Comparison of ENCODE assay signal across 20 cellular contexts in the genomic region with DNA sequence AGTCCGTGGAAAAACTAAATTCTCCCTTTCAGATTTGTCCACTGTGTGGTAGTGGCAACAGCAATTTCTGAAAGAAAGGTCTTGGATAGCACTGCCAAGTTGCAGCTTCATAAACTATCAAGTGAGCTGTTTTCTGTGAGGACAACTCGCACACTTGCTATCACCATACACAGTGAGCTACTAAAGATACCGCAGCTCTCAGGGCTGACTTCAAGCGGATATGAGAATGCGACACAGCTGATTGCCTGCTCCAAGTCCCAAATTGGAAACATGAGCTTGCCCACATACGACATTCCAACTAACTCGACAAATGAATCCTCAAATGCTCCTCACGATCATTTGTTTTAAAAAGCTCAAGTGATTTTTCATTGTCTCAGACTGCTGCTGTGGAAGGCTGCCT. TPM values are rescaled to one million over a fixed set of nuclear protein-coding genes. Genes with fewer than 3 reads are reported as not detected.
DNase-seq lines count a peak whose midpoint lies in the region; ATAC-seq and TF ChIP-seq lines count a peak whose summit lies in the region.
"Had no signal": no experiment of that assay in that cellular context is flagged by ENCODE, and none has a peak within 500 bp of the region (broad histone marks: within the 10 kb centered on the region; RNA-seq: fewer than 3 reads in every experiment).

No MANE protein-coding gene starts in this region.

- intact Hi-C loops in adrenal gland (cut with DNase I), result loop anchor here in 1 of 2 donors (10.0 kb wide), 1 partner anchor 285 kb away; a partner anchor contains a TSS
- intact Hi-C loops in psoas muscle (cut with DNase I), result no loop called here

- ATAC-seq in gastroesophageal sphincter (peak; percentile 34), psoas muscle (peak; percentile 77 to 93 (median 88)), GM21528 (IDR thresholded peaks at IDR 0.05; ENCODE audit: low FRiP score, unreplicated experiment) (no peak)
- ATAC-seq: activated CD4-positive, alpha-beta T cell treated with anti-CD3 and anti-CD28 coated beads for 36 hours had no signal

- 37 to 60% (median 50%) methylated on average over 7 to 8 of the region's 8 CpGs for WGBS in adrenal gland, 4 donors
- WGBS in gastroesophageal sphincter (ENCODE audit: low coverage in 1 of 2), 2 donors, result 20 to 34% methylated on average over 5 to 7 of the region's 8 CpGs
- 16 to 30% (median 22%) methylated on average over 8 of the region's 8 CpGs for WGBS in psoas muscle, 3 donors

- TF ChIP-seq CTCF in AG04449 (IDR thresholded peaks at IDR 0.05; ENCODE audit: insufficient read depth, low read length, missing control alignments) (no peak), adrenal gland (IDR thresholded peaks at IDR 0.05) (no peak), gastroesophageal sphincter (IDR thresholded peaks at IDR 0.05) (no peak), psoas muscle (IDR thresholded peaks at IDR 0.05) (no peak)

- peak overlapping the region in 2 of 5 donors; percentile 13 to 37 for H3K27ac ChIP-seq in adrenal gland
- H3K27ac ChIP-seq in gastroesophageal sphincter, result peak overlapping the region in 3 of 4 donors; percentile 53 to 74 (median 59)
- peak overlapping the region; percentile 80 for H3K27ac ChIP-seq in psoas muscle
- H3K27ac ChIP-seq: ascending aorta, hepatocyte, KMS-11, SJSA1 had no signal

- TF ChIP-seq POLR2A in adrenal gland (IDR thresholded peaks at IDR 0.05) (peak in 1 of 2 donors; percentile 44), gastroesophageal sphincter (IDR thresholded peaks at IDR 0.05) (no peak)

- H3K4me1 ChIP-seq in adrenal gland (replicated peaks in 1 of 2), result peaks cover 0 to 6% of the 10 kb centered on the region in 2 donors
- peaks cover 0 to 7% (median 0%) of the 10 kb centered on the region in 3 donors for H3K4me1 ChIP-seq in gastroesophageal sphincter
- peaks cover 19% of the 10 kb centered on the region for H3K4me1 ChIP-seq in psoas muscle
- H3K4me1 ChIP-seq: ascending aorta, Caco-2, upper lobe of left lung had no signal

- CTCF ChIA-PET in AG04449 (lab: Yijun Ruan, JAX), result interaction anchor here (0.6 to 1.8 kb wide), 6 partner anchors 8 to 185 kb away, joined by 3 to 7 read pairs (median 4); no protein-coding TSS in a partner anchor

- no peaks in the 10 kb centered on the region for H3K27me3 ChIP-seq in adrenal gland
- no peaks in the 10 kb centered on the region for H3K27me3 ChIP-seq in gastroesophageal sphincter
- H3K27me3 ChIP-seq in psoas muscle (ENCODE audit: insufficient read depth in 3 of 3, low read length in 2 of 3), result no peaks in the 10 kb centered on the region
- H3K27me3 ChIP-seq: ascending aorta, hepatocyte, SJSA1, upper lobe of left lung had no signal

- no peak for TF ChIP-seq EP300 in gastroesophageal sphincter (IDR thresholded peaks at IDR 0.05)

- H3K4me3 ChIP-seq in AG04449 (ENCODE audit: low read depth, low read length) (peak overlapping the region; percentile 10; the same call in 1 of the 2 replicates), adrenal gland (no peak overlapping the region), gastroesophageal sphincter (no peak overlapping the region), psoas muscle (peak overlapping the region; percentile 41)
- H3K4me3 ChIP-seq: ascending aorta, hepatocyte, SJSA1, upper lobe of left lung had no signal

- H3K9me3 ChIP-seq in adrenal gland (replicated peaks in 1 of 3) (peaks cover 0 to 5% (median 0%) of the 10 kb centered on the region in 3 donors), gastroesophageal sphincter (peaks cover 0 to 10% (median 2%) of the 10 kb centered on the region in 3 donors), psoas muscle (no peaks in the 10 kb centered on the region)
- H3K9me3 ChIP-seq: ascending aorta, Caco-2 had no signal

- DNase-seq in AG04449 (ENCODE audit: low read depth, low spot score) (no peak), adrenal gland (peak in 5 of 7 donors; percentile 16 to 62 (median 44)), psoas muscle (no peak), SIG-M5 treated with dmso at 0.1 percent for 504 hours (lab: John Stamatoyannopoulos, UW; ENCODE audit: unreplicated experiment) (no peak), NCI-H226 (no peak), NCI-H1436 (lab: John Stamatoyannopoulos, UW) (no peak)
- DNase-seq: activated CD4-positive, alpha-beta T cell treated with anti-CD3 and anti-CD28 coated beads for 36 hours; activated gamma-delta T cell; Caco-2; GDM1; kidney; NCI-H1417; NCI-H345; upper lobe of left lung had no signal

- no peaks in the 10 kb centered on the region for H3K36me3 ChIP-seq in adrenal gland (replicated peaks in 1 of 2)
- no peaks in the 10 kb centered on the region for H3K36me3 ChIP-seq in gastroesophageal sphincter
- no peaks in the 10 kb centered on the region for H3K36me3 ChIP-seq in psoas muscle (ENCODE audit: insufficient read depth in 1 of 2, low read depth in 1 of 2)
- H3K36me3 ChIP-seq: ascending aorta, SJSA1, upper lobe of left lung had no signal

- POLR2A ChIA-PET in AG04449 (lab: Yijun Ruan, JAX), result no interaction called here

RNA-seq across cellular contexts. Expression of a gene that starts 46.2 kb away (rescaled TPM):
- 10 to 100 TPM in 6 of 8 donors, 1 to 10 TPM in 2; 9.2 to 16.1 (median 12.5) TPM for total RNA-seq in adrenal gland
- polyA plus RNA-seq in adrenal gland, result 10 to 100 TPM in 2 of 3 donors, 1 to 10 TPM in 1; 8.0 to 16.6 (median 11.4) TPM
- total RNA-seq in gastroesophageal sphincter, result 10 to 100 TPM; 15.6 to 20.1 (median 19.6) TPM
- 10 to 100 TPM; 19.5 to 38.4 (median 25.7) TPM for total RNA-seq in psoas muscle
- polyA plus RNA-seq in psoas muscle, result 10 to 100 TPM; 20.7 to 56.4 (median 31.3) TPM

Comparison
In these comparisons a context has a peak if more than half of its experiments do, and no peak if none do; other contexts are left out.
1. DNase-seq: peak in adrenal gland (5 of 7); none in AG04449 (single experiment), psoas muscle (0 of 2), SIG-M5 treated with dmso at 0.1 percent for 504 hours (single experiment), NCI-H226 (single experiment) and NCI-H1436 (single experiment).
2. H3K4me3 ChIP-seq: peak in AG04449 (single experiment) and psoas muscle (single experiment); none in adrenal gland (0 of 4) and gastroesophageal sphincter (0 of 2).